Comparison of ENCODE assay signal across 1 cellular context in the genomic region with DNA sequence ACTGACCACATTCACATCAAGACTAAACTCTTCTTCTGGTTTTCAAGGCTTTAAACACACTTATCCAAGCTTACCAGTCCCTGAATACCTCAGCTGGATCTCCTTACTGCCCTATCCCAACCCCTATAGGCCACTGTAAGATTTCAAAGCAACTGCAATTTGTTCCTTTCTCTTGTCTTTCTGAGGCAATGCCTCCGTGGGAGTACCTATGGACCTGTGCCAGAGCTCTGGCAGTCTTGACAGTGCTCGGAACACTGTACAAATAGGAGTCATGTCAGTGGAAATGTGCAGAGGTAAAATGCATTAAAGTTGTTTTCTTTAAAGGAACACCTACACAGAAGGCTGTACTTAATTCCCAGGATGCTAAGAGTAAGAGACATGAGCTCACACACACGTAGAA.
TF ChIP-seq lines count a peak whose summit lies in the region.

No MANE protein-coding gene starts in this region.

TF ChIP-seq in HEK293, 187 proteins besides CTCF, POLR2A, EP300 and RAD21 (continued from another document):
- TF ChIP-seq, protein P1, sequence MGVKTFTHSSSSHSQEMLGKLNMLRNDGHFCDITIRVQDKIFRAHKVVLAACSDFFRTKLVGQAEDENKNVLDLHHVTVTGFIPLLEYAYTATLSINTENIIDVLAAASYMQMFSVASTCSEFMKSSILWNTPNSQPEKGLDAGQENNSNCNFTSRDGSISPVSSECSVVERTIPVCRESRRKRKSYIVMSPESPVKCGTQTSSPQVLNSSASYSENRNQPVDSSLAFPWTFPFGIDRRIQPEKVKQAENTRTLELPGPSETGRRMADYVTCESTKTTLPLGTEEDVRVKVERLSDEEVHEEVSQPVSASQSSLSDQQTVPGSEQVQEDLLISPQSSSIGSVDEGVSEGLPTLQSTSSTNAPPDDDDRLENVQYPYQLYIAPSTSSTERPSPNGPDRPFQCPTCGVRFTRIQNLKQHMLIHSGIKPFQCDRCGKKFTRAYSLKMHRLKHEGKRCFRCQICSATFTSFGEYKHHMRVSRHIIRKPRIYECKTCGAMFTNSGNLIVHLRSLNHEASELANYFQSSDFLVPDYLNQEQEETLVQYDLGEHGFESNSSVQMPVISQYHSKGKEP (tag by site-specific recombination; IDR thresholded peaks at IDR 0.05), result no peak
- no peak for TF ChIP-seq ZNF626 (tag by site-specific recombination; IDR thresholded peaks at IDR 0.05)
- no peak for TF ChIP-seq ZNF404 (tag by site-specific recombination; IDR thresholded peaks at IDR 0.05)
